In the genomic region with DNA sequence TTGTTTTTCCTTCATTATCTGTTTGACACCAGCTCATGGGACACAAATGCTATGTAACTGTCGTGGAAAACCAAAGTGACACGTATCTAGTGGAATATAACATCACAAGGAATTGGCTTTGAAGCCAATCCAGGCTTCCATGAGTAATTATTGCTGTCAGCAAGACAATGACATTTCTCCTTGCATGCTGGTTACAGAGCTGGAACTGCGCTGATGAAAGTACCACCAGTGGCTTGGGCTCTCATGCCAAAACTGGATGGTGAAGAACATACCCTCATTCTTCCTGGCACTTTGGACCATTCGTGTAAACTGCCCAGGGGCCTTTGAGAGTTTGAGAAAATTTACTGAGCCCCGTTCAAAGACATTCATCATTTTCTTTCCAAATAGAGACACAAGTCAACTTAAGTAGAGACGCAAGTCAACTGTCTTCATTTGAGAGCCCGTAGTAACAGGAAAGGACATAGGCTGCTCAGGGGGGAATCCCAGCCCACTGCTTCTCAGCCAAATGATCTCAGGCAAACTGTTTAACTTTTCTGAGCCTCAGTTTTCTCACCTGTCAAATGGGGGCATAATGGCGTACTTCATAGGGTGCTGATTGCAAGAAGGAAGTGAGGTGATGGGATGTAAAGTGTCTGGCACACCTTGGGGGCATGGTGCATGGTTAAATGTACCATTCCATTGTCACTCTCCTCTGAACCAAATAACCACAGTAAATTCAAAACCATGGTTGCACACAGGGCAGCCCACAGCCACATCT, we compare ENCODE assay signal across 1 cellular context.
TF ChIP-seq lines count a peak whose summit lies in the region.

No MANE protein-coding gene starts in this region.

TF ChIP-seq in GM12878, 131 proteins besides CTCF, POLR2A, EP300 and RAD21:
- TF ChIP-seq SMAD1 (IDR thresholded peaks at IDR 0.05; ENCODE audit: low read depth, partially characterized antibody) (no peak), RELB (IDR thresholded peaks at IDR 0.05; ENCODE audit: low read depth) (no peak), ZBTB11 (CRISPR knock-in tag; IDR thresholded peaks at IDR 0.05) (no peak), CREM (IDR thresholded peaks at IDR 0.05; ENCODE audit: low read depth) (no peak), CHD1 (IDR thresholded peaks at IDR 0.05; ENCODE audit: low read depth, low read length) (no peak), RUNX3 (IDR thresholded peaks at IDR 0.05; ENCODE audit: low read length) (no peak), TCF12 (IDR thresholded peaks at IDR 0.05; ENCODE audit: low read depth, low read length) (no peak), HCFC1 (IDR thresholded peaks at IDR 0.05; ENCODE audit: low read length) (no peak), BHLHE40 (IDR thresholded peaks at IDR 0.05; ENCODE audit: borderline replicate concordance in 1 of 2, low read depth in 2 of 2, low read length in 1 of 2) (no peak), TARDBP (IDR thresholded peaks at IDR 0.05; ENCODE audit: borderline replicate concordance) (no peak), CBX3 (IDR thresholded peaks at IDR 0.05; ENCODE audit: borderline replicate concordance, low read depth) (no peak), PAX5 (IDR thresholded peaks at IDR 0.05; ENCODE audit: borderline replicate concordance, low read depth, low read length) (no peak), CEBPZ (IDR thresholded peaks at IDR 0.05; ENCODE audit: low read depth, low read length) (no peak), CEBPB (IDR thresholded peaks at IDR 0.05; ENCODE audit: borderline replicate concordance in 1 of 2, low read depth in 2 of 2, low read length in 2 of 2) (no peak)
- TF ChIP-seq, protein P1, sequence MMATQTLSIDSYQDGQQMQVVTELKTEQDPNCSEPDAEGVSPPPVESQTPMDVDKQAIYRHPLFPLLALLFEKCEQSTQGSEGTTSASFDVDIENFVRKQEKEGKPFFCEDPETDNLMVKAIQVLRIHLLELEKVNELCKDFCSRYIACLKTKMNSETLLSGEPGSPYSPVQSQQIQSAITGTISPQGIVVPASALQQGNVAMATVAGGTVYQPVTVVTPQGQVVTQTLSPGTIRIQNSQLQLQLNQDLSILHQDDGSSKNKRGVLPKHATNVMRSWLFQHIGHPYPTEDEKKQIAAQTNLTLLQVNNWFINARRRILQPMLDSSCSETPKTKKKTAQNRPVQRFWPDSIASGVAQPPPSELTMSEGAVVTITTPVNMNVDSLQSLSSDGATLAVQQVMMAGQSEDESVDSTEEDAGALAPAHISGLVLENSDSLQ (IDR thresholded peaks at IDR 0.05), result no peak
